24 cellular contexts compared by ENCODE assay signal in the genomic region with DNA sequence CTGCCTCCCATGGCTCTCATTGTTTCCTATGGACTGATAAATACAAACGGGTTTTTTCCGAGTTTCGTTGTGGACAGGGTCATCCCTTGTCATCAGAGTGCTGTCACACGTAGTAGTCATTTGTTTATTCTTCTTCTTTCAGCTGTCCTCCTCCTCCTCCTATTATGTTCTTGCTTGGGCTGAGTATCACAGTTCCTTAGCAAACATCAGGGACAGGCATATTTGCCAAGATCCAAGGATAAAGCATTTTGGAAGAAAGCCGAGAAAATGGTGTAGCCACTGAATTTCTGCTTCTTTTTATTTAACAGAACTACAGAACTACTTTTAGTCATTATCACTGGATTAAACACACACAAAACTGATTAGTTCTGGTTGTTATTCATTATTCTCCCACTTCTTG.
DNase-seq lines count a peak whose midpoint lies in the region; ATAC-seq and TF ChIP-seq lines count a peak whose summit lies in the region.
"Had no signal": no experiment of that assay in that cellular context is flagged by ENCODE, and none has a peak within 500 bp of the region (broad histone marks: within the 10 kb centered on the region; RNA-seq: fewer than 3 reads in every experiment).

No MANE protein-coding gene starts in this region.

- H3K9me3 Mint-ChIP-seq in endodermal cell (no peaks in the 10 kb centered on the region), neural crest cell (peaks cover 3% of the 10 kb centered on the region)
- H3K9me3 Mint-ChIP-seq: activated naive CD4-positive, alpha-beta T cell treated with anti-CD3 and anti-CD28 coated beads for 36 hours; activated T-helper 1 cell treated with anti-CD3 and anti-CD28 coated beads, Interleukin-12 subunit alpha, Interleukin-12 subunit beta, Interleukin-2, Interleukin-4 antibody, amounts not matched to agents 30 ng/mL and 10 ng/mL and 1 ng/mL, durations not matched to agents 14 hours and 24 hours and 36 hours; CD8-positive, alpha-beta T cell had no signal

- peaks cover 35% of the 10 kb centered on the region for H3K4me1 Mint-ChIP-seq in endodermal cell
- H3K4me1 Mint-ChIP-seq in neural crest cell = peaks cover 56% of the 10 kb centered on the region

- no peak overlapping the region for H3K4me3 ChIP-seq in cardiac muscle cell
- H3K4me3 ChIP-seq in endodermal cell (ENCODE audit: low read length) = peak overlapping the region; percentile 24
- no peak overlapping the region for H3K4me3 ChIP-seq in upper lobe of right lung
- H3K4me3 ChIP-seq: left lung, right atrium auricular region, spleen had no signal

- intact Hi-C loops in Right ventricle myocardium inferior (cut with DNase I) = no loop called here
- intact Hi-C loops in upper lobe of right lung (cut with DNase I) = no loop called here

- H3K27me3 Mint-ChIP-seq in endodermal cell (ENCODE audit: insufficient read depth) (no peaks in the 10 kb centered on the region), neural crest cell (ENCODE audit: low read depth) (no peaks in the 10 kb centered on the region)
- H3K27me3 Mint-ChIP-seq: naive B cell had no signal

- no peak overlapping the region for H3K4me3 Mint-ChIP-seq in endodermal cell
- H3K4me3 Mint-ChIP-seq in neural crest cell = no peak overlapping the region
- H3K4me3 Mint-ChIP-seq: activated naive CD4-positive, alpha-beta T cell treated with anti-CD3 and anti-CD28 coated beads for 36 hours; activated T-helper 1 cell treated with anti-CD3 and anti-CD28 coated beads, Interleukin-12 subunit alpha, Interleukin-12 subunit beta, Interleukin-2, Interleukin-4 antibody, amounts not matched to agents 30 ng/mL and 10 ng/mL and 1 ng/mL, durations not matched to agents 14 hours and 24 hours and 36 hours; CD8-positive, alpha-beta T cell; naive B cell had no signal

- peaks cover 3% of the 10 kb centered on the region for H3K36me3 Mint-ChIP-seq in endodermal cell (ENCODE audit: low read depth)
- H3K36me3 Mint-ChIP-seq in neural crest cell (ENCODE audit: low read depth) = peaks cover 9% of the 10 kb centered on the region
- H3K36me3 Mint-ChIP-seq: CD8-positive, alpha-beta T cell had no signal

- ATAC-seq in Right ventricle myocardium inferior (no peak), upper lobe of right lung (no peak)
- ATAC-seq: CD8-positive, alpha-beta T cell; left lung; Panc1 had no signal

- no peak overlapping the region for H3K9ac ChIP-seq in endodermal cell (ENCODE audit: extremely low read depth, low read length, poor library complexity, severe bottlenecking)

- DNase-seq in cardiac muscle cell (ENCODE audit: low read depth in 1 of 2, low spot score in 1 of 2) (no peak), Right ventricle myocardium inferior (ENCODE audit: missing footprints) (no peak), endodermal cell (no peak), neural crest cell (ENCODE audit: low read depth, low spot score) (no peak), NCI-H1092 treated with DMSO at 0.1 percent for 48 hours (lab: John Stamatoyannopoulos, UW) (no peak), upper lobe of right lung (no peak), NCI-H2107 (lab: John Stamatoyannopoulos, UW) (no peak), SIG-M5 (lab: John Stamatoyannopoulos, UW) (no peak)
- DNase-seq: activated naive CD4-positive, alpha-beta T cell treated with anti-CD3 and anti-CD28 coated beads for 36 hours; amygdala; CD8-positive, alpha-beta T cell; central memory CD4-positive, alpha-beta T cell; DMS 273 treated with DMSO at 0.1 percent for 48 hours; left lung; naive B cell; NCI-H2171; NCI-H524; SHP77 treated with DMSO at 0.1 percent for 48 hours; spleen; T-helper 9 cell; WERI-Rb-1 had no signal

- H3K27ac Mint-ChIP-seq in endodermal cell = peak overlapping the region; percentile 54
- H3K27ac Mint-ChIP-seq in neural crest cell (ENCODE audit: unreplicated experiment) = peak overlapping the region; percentile 30
- H3K27ac Mint-ChIP-seq: activated naive CD4-positive, alpha-beta T cell treated with anti-CD3 and anti-CD28 coated beads for 36 hours; activated T-helper 1 cell treated with anti-CD3 and anti-CD28 coated beads, Interleukin-12 subunit alpha, Interleukin-12 subunit beta, Interleukin-2, Interleukin-4 antibody, amounts not matched to agents 30 ng/mL and 10 ng/mL and 1 ng/mL, durations not matched to agents 14 hours and 24 hours and 36 hours; CD8-positive, alpha-beta T cell; naive B cell had no signal

- H3K27ac ChIP-seq in cardiac muscle cell = peak overlapping the region; percentile 10
- no peak overlapping the region for H3K27ac ChIP-seq in endodermal cell (ENCODE audit: low read depth, low read length)
- no peak overlapping the region for H3K27ac ChIP-seq in upper lobe of right lung
- H3K27ac ChIP-seq: right atrium auricular region, spleen, WERI-Rb-1 had no signal

- H3K36me3 ChIP-seq in cardiac muscle cell (no peaks in the 10 kb centered on the region), endodermal cell (ENCODE audit: control insufficient read depth, insufficient read depth, low read length) (peaks cover 8% of the 10 kb centered on the region), upper lobe of right lung (no peaks in the 10 kb centered on the region)
- H3K36me3 ChIP-seq: left lung, right atrium auricular region, spleen, WERI-Rb-1 had no signal

- TF ChIP-seq CTCF in cardiac muscle cell (IDR thresholded peaks at IDR 0.05; ENCODE audit: low read depth, low read length) (no peak), endodermal cell (conservative IDR thresholded peaks at IDR 0.05) (no peak), neural crest cell (conservative IDR thresholded peaks at IDR 0.05) (no peak), upper lobe of right lung (IDR thresholded peaks at IDR 0.05) (no peak)

- H3K4me1 ChIP-seq in cardiac muscle cell (ENCODE audit: low read depth) = peaks cover 8% of the 10 kb centered on the region
- peaks cover 23% of the 10 kb centered on the region for H3K4me1 ChIP-seq in endodermal cell (ENCODE audit: control insufficient read depth, insufficient read depth, low read length)
- H3K4me1 ChIP-seq in upper lobe of right lung = peaks cover 9% of the 10 kb centered on the region

- no peaks in the 10 kb centered on the region for H3K9me3 ChIP-seq in cardiac muscle cell (ENCODE audit: low read depth)
- H3K9me3 ChIP-seq in endodermal cell (ENCODE audit: control insufficient read depth, low read length) = no peaks in the 10 kb centered on the region
- H3K9me3 ChIP-seq in upper lobe of right lung = no peaks in the 10 kb centered on the region
- H3K9me3 ChIP-seq: left lung, right atrium auricular region, spleen had no signal

- H3K27me3 ChIP-seq in cardiac muscle cell (no peaks in the 10 kb centered on the region), endodermal cell (ENCODE audit: control insufficient read depth, insufficient read depth, low read length, poor library complexity, severe bottlenecking) (no peaks in the 10 kb centered on the region), upper lobe of right lung (no peaks in the 10 kb centered on the region)
- H3K27me3 ChIP-seq: left lung, right atrium auricular region, spleen had no signal

- WGBS in endodermal cell (ENCODE audit: insufficient coverage in 1 of 2, insufficient read length in 1 of 2), 2 experiments = 78% methylated on average over 5 of the region's 5 CpGs
